In the genomic region with DNA sequence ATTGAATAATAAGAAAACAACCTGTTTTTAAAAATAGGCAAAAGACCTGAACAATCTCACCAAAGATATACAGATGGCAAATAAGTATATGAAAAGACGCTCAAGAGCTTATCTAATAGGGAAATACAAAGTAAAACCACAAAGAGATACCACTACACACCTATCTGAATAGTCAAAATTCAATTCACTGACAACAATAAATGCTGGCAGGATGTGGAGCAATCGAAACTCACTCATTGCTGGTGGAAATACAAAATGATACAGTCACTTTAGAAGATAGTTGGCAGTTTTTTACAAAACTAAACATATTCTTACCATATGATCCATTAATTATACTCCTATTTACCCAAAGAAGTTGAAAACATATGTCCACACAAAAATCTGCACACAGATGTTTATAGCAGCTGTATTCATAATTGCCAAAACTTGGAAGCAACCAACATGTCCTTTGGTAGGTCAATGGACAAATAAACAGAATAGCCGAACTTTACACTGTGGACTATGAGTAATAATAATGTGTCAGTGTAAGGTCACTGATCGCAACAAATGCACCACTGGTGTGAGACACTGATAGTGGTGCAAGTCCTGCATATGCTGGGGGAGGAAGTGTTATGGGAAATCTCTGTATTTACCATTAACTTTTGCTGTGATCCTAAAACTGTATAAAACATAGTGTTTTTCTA, we compare ENCODE assay signal across 17 cellular contexts.
"Had no signal": no experiment of that assay in that cellular context is flagged by ENCODE, and none has a peak within 500 bp of the region (broad histone marks: within the 10 kb centered on the region; RNA-seq: fewer than 3 reads in every experiment).

No MANE protein-coding gene starts in this region.

- H3K4me1 ChIP-seq: lower lobe of right lung, upper lobe of left lung had no signal

- H3K4me3 ChIP-seq: coronary artery, lower lobe of right lung, thoracic aorta, upper lobe of left lung had no signal

- H3K36me3 ChIP-seq: brain microvascular endothelial cell, thoracic aorta had no signal

- ATAC-seq: left cardiac atrium; lower lobe of right lung; naive thymus-derived CD8-positive, alpha-beta T cell; sciatic nerve; stimulated activated memory B cell treated with anti-CD40 and anti-IgM and Interleukin-4, amounts not matched to agents 10 μg/mL and 1 μg/mL and 100 μg/mL, for 72 hours; T-cell had no signal

- H3K27me3 ChIP-seq: brain microvascular endothelial cell, upper lobe of left lung had no signal

- DNase-seq: activated CD4-positive, alpha-beta T cell treated with anti-CD3 and anti-CD28 coated beads, Interleukin-2, amount 50 U/mL, for 1 hour; activated CD4-positive, CD25-positive, alpha-beta regulatory T cell; activated naive CD8-positive, alpha-beta T cell treated with anti-CD3 and anti-CD28 coated beads, Interleukin-2, amount 10 ng/mL, durations not matched to agents 7 days and 5 days; brain microvascular endothelial cell; central memory CD4-positive, alpha-beta T cell; erythroblast; left cardiac atrium; lower lobe of right lung; naive thymus-derived CD8-positive, alpha-beta T cell; stimulated activated CD4-positive, alpha-beta T cell treated with anti-CD3 and anti-CD28 coated beads, Interleukin-4, amount 100 ng/mL, for 4 hours; T-cell; T-helper 9 cell; upper lobe of left lung had no signal

- H3K27ac ChIP-seq: brain microvascular endothelial cell, coronary artery, lower lobe of right lung, thoracic aorta, upper lobe of left lung had no signal
